Comparison of ENCODE assay signal across 10 cellular contexts in the genomic region with DNA sequence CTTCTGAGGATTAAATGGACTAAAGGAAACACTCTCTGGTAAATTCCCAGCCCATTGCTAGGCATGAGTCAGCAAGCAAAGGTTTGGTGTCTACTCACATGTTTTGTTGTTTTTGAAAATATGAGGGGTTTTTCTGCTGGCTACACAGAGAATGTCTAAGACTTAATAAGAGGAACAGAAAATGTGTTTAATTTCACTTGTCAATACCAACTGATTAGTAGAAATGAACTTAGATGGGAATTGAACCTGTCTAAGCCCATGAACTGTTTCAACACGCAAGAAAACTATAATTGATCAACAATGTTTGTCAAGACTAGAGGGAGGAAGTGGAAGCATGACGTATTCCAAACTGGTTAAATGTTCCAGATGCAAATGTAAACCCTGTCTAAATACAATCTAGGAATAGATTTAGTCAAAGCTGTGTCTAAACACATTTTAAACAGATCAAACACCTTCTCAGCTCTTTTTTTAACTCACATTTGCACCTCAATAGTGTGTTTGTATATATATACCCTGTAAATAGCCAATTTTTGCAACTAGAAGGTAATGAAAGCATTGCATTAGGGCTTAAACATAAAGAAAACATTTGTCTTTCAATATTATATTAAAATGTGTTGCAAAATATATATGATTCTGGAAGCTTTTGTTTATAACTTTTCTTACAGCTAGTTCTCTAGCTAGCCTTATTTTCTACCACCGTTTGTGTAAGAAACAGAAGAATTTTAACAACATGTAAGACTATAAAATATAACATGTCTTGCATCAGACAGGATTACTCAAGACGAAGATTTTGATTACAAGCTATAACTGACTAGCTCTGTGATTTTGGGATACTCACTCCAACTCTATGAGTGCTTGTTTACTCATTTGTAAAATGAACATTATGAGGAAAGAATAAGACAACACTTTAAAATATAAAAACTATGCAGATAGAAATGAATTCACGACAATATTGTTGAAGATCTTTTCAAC.
DNase-seq lines count a peak whose midpoint lies in the region; ATAC-seq, FAIRE-seq and TF ChIP-seq lines count a peak whose summit lies in the region.
"Had no signal": no experiment of that assay in that cellular context is flagged by ENCODE, and none has a peak within 500 bp of the region (broad histone marks: within the 10 kb centered on the region; RNA-seq: fewer than 3 reads in every experiment).

No MANE protein-coding gene starts in this region.

- DNase-seq in D721Med (ENCODE audit: insufficient read length, low spot score): no peak
- peak; percentile 15 for DNase-seq in cerebellar cortex (ENCODE audit: low spot score)
- no peak for DNase-seq in NCI-H1694 (lab: John Stamatoyannopoulos, UW)
- no peak for DNase-seq in stimulated activated CD4-positive, alpha-beta T cell treated with anti-CD3 and anti-CD28 coated beads, Interleukin-12 subunit alpha, Interleukin-12 subunit beta, amount 100 ng/mL, for 4 hours
- no peak for DNase-seq in cerebellar nuclear complex (lab: John Stamatoyannopoulos, UW)
- DNase-seq in activated T-cell treated with anti-CD3 and anti-CD28 coated beads, Interleukin-2, amount 50 U/mL, for 1 hour: no peak
- DNase-seq: CD4-positive, CD25-positive, alpha-beta regulatory T cell; heart right ventricle had no signal

- TF ChIP-seq CTCF in D721Med (IDR thresholded peaks at IDR 0.05; ENCODE audit: insufficient read depth, missing control alignments): no peak

- ATAC-seq in GM21526 (IDR thresholded peaks at IDR 0.05; ENCODE audit: low FRiP score, unreplicated experiment): peak; percentile 71
- ATAC-seq in HG03432 (IDR thresholded peaks at IDR 0.05; ENCODE audit: unreplicated experiment): peak; percentile 85
- ATAC-seq: heart right ventricle had no signal

- FAIRE-seq in D721Med (lab: Jason Lieb, UNC): peak; percentile 76
